In genomic region chr2:75719616-75720015, GRCh38 we compare ENCODE assay signal across 11 cellular contexts.
"Had no signal": no experiment of that assay in that cellular context is flagged by ENCODE, and none has a peak within 500 bp of the region (broad histone marks: within the 10 kb centered on the region; RNA-seq: fewer than 3 reads in every experiment).

No MANE protein-coding gene starts in this region.

- DNase-seq: GM23248, GOT3, H7, H9, HCEC 1CT, HFFc6 had no signal

- H3K4me3 ChIP-seq: GM23248, GM23338, HAP-1 had no signal

- FAIRE-seq: H1, H54 had no signal

- H3K36me3 ChIP-seq: HAP-1 had no signal

- H3K4me1 ChIP-seq: HAP-1 had no signal

- H3K9me3 ChIP-seq: HAP-1 had no signal

- ATAC-seq: GM23338, HCT116 had no signal

- H3K27ac ChIP-seq: GM23248 had no signal
